8 cellular contexts compared by ENCODE assay signal in genomic region chr9:136991993-136992818, GRCh38. TPM values are rescaled to one million over a fixed set of nuclear protein-coding genes. Genes with fewer than 3 reads are reported as not detected.
DNase-seq lines count a peak whose midpoint lies in the region; ATAC-seq and TF ChIP-seq lines count a peak whose summit lies in the region.

A gene with protein sequence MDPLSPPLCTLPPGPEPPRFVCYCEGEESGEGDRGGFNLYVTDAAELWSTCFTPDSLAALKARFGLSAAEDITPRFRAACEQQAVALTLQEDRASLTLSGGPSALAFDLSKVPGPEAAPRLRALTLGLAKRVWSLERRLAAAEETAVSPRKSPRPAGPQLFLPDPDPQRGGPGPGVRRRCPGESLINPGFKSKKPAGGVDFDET (plus strand): TSS chr9:136992422. CDS start chr9:136992444, 22 bp downstream.

- TF ChIP-seq CTCF in neural cell (IDR thresholded peaks at IDR 0.05; ENCODE audit: poor library complexity, severe bottlenecking), result no peak

- H3K27ac ChIP-seq in KOPT-K1 (ENCODE audit: low read depth, low read length, poor library complexity, severe bottlenecking) (peak within 1 kb of the TSS; percentile 86), neural cell (ENCODE audit: low read length) (peak within 1 kb of the TSS; percentile 42)

- no peaks in the 10 kb centered on the region for H3K9me2 ChIP-seq in neural cell (ENCODE audit: insufficient read depth, low read length)

- no peaks in the 10 kb centered on the region for H3K79me2 ChIP-seq in neural cell (replicated peaks; ENCODE audit: insufficient read depth, low read length)

- H4K20me1 ChIP-seq in neural cell (ENCODE audit: insufficient read depth), result no peaks in the 10 kb centered on the region

- peak within 1 kb of the TSS; percentile 73 to 81 for H3K27ac Mint-ChIP-seq in stimulated activated naive CD8-positive, alpha-beta T cell treated with anti-CD3 and anti-CD28 coated beads, Interleukin-15, amount 100 ng/mL, for 72 hours

- DNase-seq in EH (ENCODE audit: low read depth) (peak; percentile 90), fibroblast of the conjunctiva (ENCODE audit: low read depth) (peak; percentile 77)
- DNase-seq in activated effector memory CD4-positive, alpha-beta T cell treated with Interleukin-2 at 50 U/mL for 16 hours, result peak; percentile 90
- peak; percentile 94 to 98 for DNase-seq in stimulated activated naive CD8-positive, alpha-beta T cell treated with anti-CD3 and anti-CD28 coated beads, Interleukin-15, amount 100 ng/mL, for 72 hours

- H3K4me2 ChIP-seq in neural cell (ENCODE audit: low read length), result peak within 1 kb of the TSS; percentile 87

- peak within 1 kb of the TSS; percentile 70 for H2AFZ ChIP-seq in neural cell (ENCODE audit: low read depth, low read length)

- H3K27me3 Mint-ChIP-seq in stimulated activated naive CD8-positive, alpha-beta T cell treated with anti-CD3 and anti-CD28 coated beads, Interleukin-15, amount 100 ng/mL, for 72 hours, result peaks cover 23% of the 10 kb centered on the region

- no peaks in the 10 kb centered on the region for H3K9me3 Mint-ChIP-seq in stimulated activated naive CD8-positive, alpha-beta T cell treated with anti-CD3 and anti-CD28 coated beads, Interleukin-15, amount 100 ng/mL, for 72 hours

- peak; percentile 76 for ATAC-seq in GM21737 (IDR thresholded peaks at IDR 0.05; ENCODE audit: unreplicated experiment)
- peak; percentile 85 for ATAC-seq in stimulated activated naive CD8-positive, alpha-beta T cell treated with anti-CD3 and anti-CD28 coated beads, Interleukin-15, amount 100 ng/mL, for 72 hours

- H3K27me3 ChIP-seq in neural cell (ENCODE audit: insufficient read depth, low read depth, low read length), result peaks cover 3% of the 10 kb centered on the region

- peak within 1 kb of the TSS; percentile 96 for H3K4me3 ChIP-seq in neural cell (ENCODE audit: low read length)

- H3K9me3 ChIP-seq in KOPT-K1 (ENCODE audit: insufficient read depth, low read length, poor library complexity, severe bottlenecking) (no peaks in the 10 kb centered on the region), neural cell (ENCODE audit: low read length) (no peaks in the 10 kb centered on the region)

- TF ChIP-seq POLR2A in Raji (IDR thresholded peaks at IDR 0.05; ENCODE audit: insufficient read depth, low read depth, low read length), result peak; percentile 69

- no peaks in the 10 kb centered on the region for H3F3A ChIP-seq in neural cell (ENCODE audit: insufficient read depth, low read length, poor library complexity, severe bottlenecking)

- peak within 1 kb of the TSS; percentile 81 for H3K9ac ChIP-seq in neural cell (ENCODE audit: low read length)

- TF ChIP-seq EP300 in neural cell (conservative IDR thresholded peaks at IDR 0.05; ENCODE audit: poor library complexity, severe bottlenecking), result peak; percentile 10

- H3K4me1 Mint-ChIP-seq in stimulated activated naive CD8-positive, alpha-beta T cell treated with anti-CD3 and anti-CD28 coated beads, Interleukin-15, amount 100 ng/mL, for 72 hours, result peaks cover 47% of the 10 kb centered on the region

- peak within 1 kb of the TSS; percentile 88 to 93 for H3K4me3 Mint-ChIP-seq in stimulated activated naive CD8-positive, alpha-beta T cell treated with anti-CD3 and anti-CD28 coated beads, Interleukin-15, amount 100 ng/mL, for 72 hours

- H3K36me3 ChIP-seq in KOPT-K1 (ENCODE audit: insufficient read depth, low read length), result peaks cover 13% of the 10 kb centered on the region; the same call in 1 of the 2 replicates
- H3K36me3 ChIP-seq in neural cell (ENCODE audit: insufficient read depth, low read length), result no peaks in the 10 kb centered on the region

- no peak for TF ChIP-seq RAD21 in neural cell (conservative IDR thresholded peaks at IDR 0.05)

TF ChIP-seq in neural cell, 6 proteins besides CTCF, POLR2A, EP300 and RAD21:
- TF ChIP-seq SMC3 (conservative IDR thresholded peaks at IDR 0.05; ENCODE audit: poor library complexity) (peak; percentile 34), MXI1 (conservative IDR thresholded peaks at IDR 0.05; ENCODE audit: poor library complexity, severe bottlenecking) (peak; percentile 96), TAF1 (IDR thresholded peaks at IDR 0.05; ENCODE audit: low read depth) (no peak), EZH2 (IDR thresholded peaks at IDR 0.05; ENCODE audit: borderline replicate concordance, insufficient read depth, low read length, poor library complexity, severe bottlenecking) (no peak), POLR2AphosphoS5 (IDR thresholded peaks at IDR 0.05) (peak; percentile 60)
- TF ChIP-seq, protein P1, sequence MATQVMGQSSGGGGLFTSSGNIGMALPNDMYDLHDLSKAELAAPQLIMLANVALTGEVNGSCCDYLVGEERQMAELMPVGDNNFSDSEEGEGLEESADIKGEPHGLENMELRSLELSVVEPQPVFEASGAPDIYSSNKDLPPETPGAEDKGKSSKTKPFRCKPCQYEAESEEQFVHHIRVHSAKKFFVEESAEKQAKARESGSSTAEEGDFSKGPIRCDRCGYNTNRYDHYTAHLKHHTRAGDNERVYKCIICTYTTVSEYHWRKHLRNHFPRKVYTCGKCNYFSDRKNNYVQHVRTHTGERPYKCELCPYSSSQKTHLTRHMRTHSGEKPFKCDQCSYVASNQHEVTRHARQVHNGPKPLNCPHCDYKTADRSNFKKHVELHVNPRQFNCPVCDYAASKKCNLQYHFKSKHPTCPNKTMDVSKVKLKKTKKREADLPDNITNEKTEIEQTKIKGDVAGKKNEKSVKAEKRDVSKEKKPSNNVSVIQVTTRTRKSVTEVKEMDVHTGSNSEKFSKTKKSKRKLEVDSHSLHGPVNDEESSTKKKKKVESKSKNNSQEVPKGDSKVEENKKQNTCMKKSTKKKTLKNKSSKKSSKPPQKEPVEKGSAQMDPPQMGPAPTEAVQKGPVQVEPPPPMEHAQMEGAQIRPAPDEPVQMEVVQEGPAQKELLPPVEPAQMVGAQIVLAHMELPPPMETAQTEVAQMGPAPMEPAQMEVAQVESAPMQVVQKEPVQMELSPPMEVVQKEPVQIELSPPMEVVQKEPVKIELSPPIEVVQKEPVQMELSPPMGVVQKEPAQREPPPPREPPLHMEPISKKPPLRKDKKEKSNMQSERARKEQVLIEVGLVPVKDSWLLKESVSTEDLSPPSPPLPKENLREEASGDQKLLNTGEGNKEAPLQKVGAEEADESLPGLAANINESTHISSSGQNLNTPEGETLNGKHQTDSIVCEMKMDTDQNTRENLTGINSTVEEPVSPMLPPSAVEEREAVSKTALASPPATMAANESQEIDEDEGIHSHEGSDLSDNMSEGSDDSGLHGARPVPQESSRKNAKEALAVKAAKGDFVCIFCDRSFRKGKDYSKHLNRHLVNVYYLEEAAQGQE (IDR thresholded peaks at IDR 0.05; ENCODE audit: borderline replicate concordance), result no peak

RNA-seq across cellular contexts. Expression of the gene that starts here (rescaled TPM):
- 276 and 346 TPM in 2 replicates for polyA plus RNA-seq in neural cell
- 30.4 and 35.3 TPM in 2 replicates for polyA minus RNA-seq in neural cell

Comparison
In these comparisons a context has a peak if more than half of its experiments do, and no peak if none do; other contexts are left out.
1. Peak in every context shown above with its lines: DNase-seq, ATAC-seq, H3K4me3 ChIP-seq and H3K27ac ChIP-seq.